21 cellular contexts compared by ENCODE assay signal in the genomic region with DNA sequence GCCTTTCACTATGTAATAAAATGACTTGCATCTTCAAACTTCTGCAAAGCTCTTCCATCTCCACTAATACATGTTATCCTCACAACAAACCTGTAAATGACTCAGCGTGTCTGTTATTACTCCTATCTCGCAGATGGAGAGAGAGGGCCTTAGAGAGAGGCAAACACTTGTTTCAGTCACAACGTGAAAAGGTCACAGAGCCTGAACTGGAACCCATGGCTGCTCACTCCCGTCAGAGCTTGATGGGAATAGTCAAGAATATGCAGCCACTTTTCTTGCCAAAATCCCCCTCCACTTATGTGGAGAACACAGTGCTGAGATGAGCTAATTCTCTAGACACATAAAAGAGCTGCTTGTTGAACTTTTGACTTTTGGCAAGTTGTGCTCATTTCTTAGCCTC.
A peak's percentile ranks its signal among the peaks of the same experiment; 100 is the strongest.
DNase-seq lines count a peak whose midpoint lies in the region; ATAC-seq and TF ChIP-seq lines count a peak whose summit lies in the region.
"Had no signal": no experiment of that assay in that cellular context is flagged by ENCODE, and none has a peak within 500 bp of the region (broad histone marks: within the 10 kb centered on the region; RNA-seq: fewer than 3 reads in every experiment).

No MANE protein-coding gene starts in this region.

- no peak overlapping the region for H3K4me2 ChIP-seq in trophoblast cell (ENCODE audit: low read length)

- H3K79me2 ChIP-seq in trophoblast cell (ENCODE audit: control insufficient read depth, insufficient read depth, low read length, poor library complexity), result no peaks in the 10 kb centered on the region
- H3K79me2 ChIP-seq: parathyroid adenoma had no signal

- DNase-seq in astrocyte of the spinal cord (ENCODE audit: low read depth, low spot score) (peak; percentile 78), Right ventricle myocardium superior (no peak), trophoblast cell (no peak), vagina (ENCODE audit: extremely low spot score in 2 of 2) (no peak), NCI-H748 treated with DMSO at 0.1 percent for 48 hours (lab: John Stamatoyannopoulos, UW) (no peak)
- DNase-seq: activated CD8-positive, alpha-beta memory T cell treated with anti-CD3 and anti-CD28 coated beads for 24 hours; activated T-cell treated with anti-CD3 and anti-CD28 coated beads, Interleukin-2, amount 50 U/mL, for 72 hours; CD8-positive, alpha-beta memory T cell; DND-41; erythroblast; GOT3; head of caudate nucleus; naive thymus-derived CD8-positive, alpha-beta T cell; NCI-H1105 treated with DMSO at 0.1 percent for 48 hours; NCI-H524; RPMI8226; spleen; T1000 had no signal

- no peaks in the 10 kb centered on the region for H3K79me1 ChIP-seq in trophoblast cell (ENCODE audit: low read length)

- H3K36me3 ChIP-seq in trophoblast cell (ENCODE audit: control insufficient read depth in 1 of 2, insufficient read depth in 2 of 2, low read length in 2 of 2) (no peaks in the 10 kb centered on the region), vagina (no peaks in the 10 kb centered on the region)
- H3K36me3 ChIP-seq: spleen had no signal

- no peak overlapping the region for H3K4ac ChIP-seq in trophoblast cell (ENCODE audit: low read depth, low read length)

- no peak overlapping the region for H3K18ac ChIP-seq in trophoblast cell (ENCODE audit: low read length)

- no peak overlapping the region for H3K9ac ChIP-seq in trophoblast cell (ENCODE audit: low read length)
- H3K9ac ChIP-seq: parathyroid adenoma had no signal

- H3K4me1 ChIP-seq in trophoblast cell (ENCODE audit: control insufficient read depth in 1 of 2, insufficient read depth in 2 of 2, low read length in 2 of 2), result peaks cover 0 to 3% of the 10 kb centered on the region in 2 experiments
- peaks cover 20% of the 10 kb centered on the region for H3K4me1 ChIP-seq in vagina
- H3K4me1 ChIP-seq: parathyroid adenoma had no signal

- intact Hi-C loops in Right ventricle myocardium superior (cut with DNase I), result no loop called here
- intact Hi-C loops in vagina (cut with DNase I), result no loop called here

- peak; percentile 70 for ATAC-seq in Right ventricle myocardium superior (ENCODE audit: poor library complexity)
- ATAC-seq in HG03442 (IDR thresholded peaks at IDR 0.05; ENCODE audit: unreplicated experiment), result no peak
- ATAC-seq in HG02840 (IDR thresholded peaks at IDR 0.05; ENCODE audit: low FRiP score, unreplicated experiment), result no peak
- ATAC-seq: activated T-cell treated with anti-CD3 and anti-CD28 coated beads, Interleukin-2, amount 50 U/mL, for 72 hours; naive thymus-derived CD8-positive, alpha-beta T cell had no signal

- no peak overlapping the region for H4K91ac ChIP-seq in trophoblast cell (ENCODE audit: low read depth, low read length)

- H2BK5ac ChIP-seq in trophoblast cell (ENCODE audit: low read depth, low read length, poor library complexity), result no peak overlapping the region

- H2BK12ac ChIP-seq in trophoblast cell (ENCODE audit: low read length), result no peak overlapping the region

- H3K9me3 ChIP-seq in trophoblast cell (ENCODE audit: insufficient read depth, low read depth, low read length), result no peaks in the 10 kb centered on the region
- H3K9me3 ChIP-seq in vagina, result no peaks in the 10 kb centered on the region
- H3K9me3 ChIP-seq: spleen had no signal

- no peak overlapping the region for H3K27ac ChIP-seq in trophoblast cell (ENCODE audit: low read depth, low read length)
- H3K27ac ChIP-seq in vagina, result peak overlapping the region; percentile 15
- H3K27ac ChIP-seq: parathyroid adenoma had no signal

- in situ Hi-C loops in astrocyte of the spinal cord (cut with HindIII; ENCODE audit: low sequenced_read_pairs), result no loop called here

- H3K27me3 ChIP-seq in trophoblast cell (ENCODE audit: insufficient read depth, low read length), result no peaks in the 10 kb centered on the region
- no peaks in the 10 kb centered on the region for H3K27me3 ChIP-seq in vagina
- H3K27me3 ChIP-seq: spleen had no signal

- no peak overlapping the region for H2AFZ ChIP-seq in trophoblast cell (ENCODE audit: insufficient read depth, low read length, poor library complexity)
- H2AFZ ChIP-seq: parathyroid adenoma had no signal

- H4K8ac ChIP-seq in trophoblast cell (ENCODE audit: low read depth, low read length), result peak overlapping the region; percentile 25

- TF ChIP-seq CTCF in astrocyte of the spinal cord (IDR thresholded peaks at IDR 0.05; ENCODE audit: low read depth, low read length), result no peak
- no peak for TF ChIP-seq CTCF in vagina (IDR thresholded peaks at IDR 0.05)

- WGBS in trophoblast cell (ENCODE audit: extremely low coverage, insufficient coverage, insufficient read length), result no CpG with 5 or more reads among the region's 4 CpGs

- H3K4me3 ChIP-seq in astrocyte of the spinal cord (ENCODE audit: low read depth, low read length), result no peak overlapping the region
- H3K4me3 ChIP-seq in trophoblast cell (ENCODE audit: low read depth, low read length), result no peak overlapping the region
- no peak overlapping the region for H3K4me3 ChIP-seq in vagina
- H3K4me3 ChIP-seq: spleen had no signal

- no peak overlapping the region for H2BK120ac ChIP-seq in trophoblast cell (ENCODE audit: insufficient read depth, low read length, poor library complexity)

- no peak overlapping the region for H3K14ac ChIP-seq in trophoblast cell (ENCODE audit: low read length)

- H2AK5ac ChIP-seq in trophoblast cell (ENCODE audit: low read length), result no peak overlapping the region

- no peak for TF ChIP-seq POLR2A in vagina (IDR thresholded peaks at IDR 0.05)

- H3K23ac ChIP-seq in trophoblast cell (ENCODE audit: low read length), result no peak overlapping the region

- H4K12ac ChIP-seq in trophoblast cell (ENCODE audit: low read depth, low read length), result no peak overlapping the region
